9 cellular contexts compared by ENCODE assay signal in genomic region chr20:41643504-41643938, GRCh38. TPM values are rescaled to one million over a fixed set of nuclear protein-coding genes. Genes with fewer than 3 reads are reported as not detected.
DNase-seq lines count a peak whose midpoint lies in the region; ATAC-seq and TF ChIP-seq lines count a peak whose summit lies in the region.
"Had no signal": no experiment of that assay in that cellular context is flagged by ENCODE, and none has a peak within 500 bp of the region (broad histone marks: within the 10 kb centered on the region; RNA-seq: fewer than 3 reads in every experiment).

No MANE protein-coding gene starts in this region.

- H3K27ac Mint-ChIP-seq in stimulated activated naive CD8-positive, alpha-beta T cell treated with anti-CD3 and anti-CD28 coated beads, Interleukin-15, amount 100 ng/mL, for 72 hours, result peak overlapping the region; percentile 5 to 61

- H3K4me1 ChIP-seq in sigmoid colon, result no peaks in the 10 kb centered on the region

- TF ChIP-seq CTCF in sigmoid colon (IDR thresholded peaks at IDR 0.05), result no peak

- no peak overlapping the region for H3K4me3 ChIP-seq in sigmoid colon

- H3K27ac ChIP-seq in sigmoid colon, result peak overlapping the region in 1 of 4 donors; percentile 3

- WGBS in sigmoid colon, 2 donors, result 5 to 15% methylated on average over 3 of the region's 3 CpGs

- no peak overlapping the region for H3K4me3 Mint-ChIP-seq in stimulated activated naive CD8-positive, alpha-beta T cell treated with anti-CD3 and anti-CD28 coated beads, Interleukin-15, amount 100 ng/mL, for 72 hours

- H3K27me3 Mint-ChIP-seq in stimulated activated naive CD8-positive, alpha-beta T cell treated with anti-CD3 and anti-CD28 coated beads, Interleukin-15, amount 100 ng/mL, for 72 hours, result peaks cover 35% of the 10 kb centered on the region

- no peaks in the 10 kb centered on the region for H3K27me3 ChIP-seq in sigmoid colon

- ATAC-seq in stimulated activated naive CD8-positive, alpha-beta T cell treated with anti-CD3 and anti-CD28 coated beads, Interleukin-15, amount 100 ng/mL, for 72 hours, result no peak
- no peak for ATAC-seq in stimulated activated naive CD8-positive, alpha-beta T cell treated with anti-CD3 and anti-CD28 coated beads, Interleukin-15, Interleukin-2, amounts not matched to agents 100 U/mL and 50 U/mL, for 24 hours
- peak; percentile 34 to 94 for ATAC-seq in left cardiac atrium
- no peak for ATAC-seq in GM18873 (IDR thresholded peaks at IDR 0.05; ENCODE audit: low FRiP score, unreplicated experiment)
- ATAC-seq in GM19328 (IDR thresholded peaks at IDR 0.05; ENCODE audit: unreplicated experiment), result no peak

- TF ChIP-seq EP300 in sigmoid colon (IDR thresholded peaks at IDR 0.05), result no peak

- H3K9me3 ChIP-seq in sigmoid colon, result no peaks in the 10 kb centered on the region

- H3K36me3 ChIP-seq in sigmoid colon, result no peaks in the 10 kb centered on the region

- no peak for TF ChIP-seq POLR2A in sigmoid colon (IDR thresholded peaks at IDR 0.05)

- H3K9me3 Mint-ChIP-seq in stimulated activated naive CD8-positive, alpha-beta T cell treated with anti-CD3 and anti-CD28 coated beads, Interleukin-15, amount 100 ng/mL, for 72 hours, result no peaks in the 10 kb centered on the region

- intact Hi-C loops in left cardiac atrium (cut with DNase I), result no loop called here
- intact Hi-C loops in sigmoid colon (cut with DNase I), result no loop called here

- H3K4me1 Mint-ChIP-seq in stimulated activated naive CD8-positive, alpha-beta T cell treated with anti-CD3 and anti-CD28 coated beads, Interleukin-15, amount 100 ng/mL, for 72 hours, result no peaks in the 10 kb centered on the region

- no peak for DNase-seq in stimulated activated naive CD8-positive, alpha-beta T cell treated with anti-CD3 and anti-CD28 coated beads, Interleukin-15, amount 100 ng/mL, for 72 hours
- DNase-seq in stimulated activated naive CD8-positive, alpha-beta T cell treated with anti-CD3 and anti-CD28 coated beads, Interleukin-15, Interleukin-2, amounts not matched to agents 100 U/mL and 50 U/mL, for 24 hours, result no peak
- DNase-seq in SK-N-DZ (ENCODE audit: low spot score) (peak; percentile 84), left cardiac atrium (peak; percentile 60), sigmoid colon (no peak)
- no peak for DNase-seq in effector CD4-positive, alpha-beta T cell
- DNase-seq: C1 segment of cervical spinal cord had no signal

RNA-seq across cellular contexts. Expression of gene CHD6, which starts 25.3 kb away (rescaled TPM):
- 16.1 and 20.2 TPM in 2 replicates for polyA plus RNA-seq in SK-N-DZ (2014; cell fraction: cytosol; rRNA removed)
- polyA plus RNA-seq in SK-N-DZ (2014; cell fraction: nucleus; rRNA removed), result 66.9 and 111 TPM in 2 replicates
- 10 to 100 TPM; 35.6 to 36.5 TPM for total RNA-seq in left cardiac atrium
- 10 to 100 TPM; 29.9 to 40.2 (median 33.1) TPM for total RNA-seq in sigmoid colon
- 10 to 100 TPM in 1 of 3 donors, 1 to 10 TPM in 2; 2.4 to 12.9 (median 8.4) TPM for polyA plus RNA-seq in sigmoid colon

Comparison
In these comparisons a context has a peak if more than half of its experiments do, and no peak if none do; other contexts are left out.
1. ATAC-seq: peak in left cardiac atrium (2 of 2); none in stimulated activated naive CD8-positive, alpha-beta T cell treated with anti-CD3 and anti-CD28 coated beads, Interleukin-15, amount 100 ng/mL, for 72 hours (single experiment), stimulated activated naive CD8-positive, alpha-beta T cell treated with anti-CD3 and anti-CD28 coated beads, Interleukin-15, Interleukin-2, amounts not matched to agents 100 U/mL and 50 U/mL, for 24 hours (single experiment), GM18873 (single experiment) and GM19328 (single experiment).
2. DNase-seq: peak in SK-N-DZ (single experiment) and left cardiac atrium (single experiment); none in stimulated activated naive CD8-positive, alpha-beta T cell treated with anti-CD3 and anti-CD28 coated beads, Interleukin-15, amount 100 ng/mL, for 72 hours (0 of 2), stimulated activated naive CD8-positive, alpha-beta T cell treated with anti-CD3 and anti-CD28 coated beads, Interleukin-15, Interleukin-2, amounts not matched to agents 100 U/mL and 50 U/mL, for 24 hours (single experiment), sigmoid colon (single experiment) and effector CD4-positive, alpha-beta T cell (single experiment).